In genomic region chr4:123856689-123857545, GRCh38 we compare ENCODE assay signal across 1 cellular context.
TF ChIP-seq lines count a peak whose summit lies in the region.

No MANE protein-coding gene starts in this region.

TF ChIP-seq in HepG2, 621 proteins besides CTCF, POLR2A, EP300 and RAD21 (continued from another document and continues in another):
- TF ChIP-seq ZMAT3 (CRISPR knock-in tag; conservative IDR thresholded peaks at IDR 0.05) (0 out of 2 replicates have a peak, but pooled peaks have one; percentile 36), RFX3 (CRISPR knock-in tag; IDR thresholded peaks at IDR 0.05) (no peak), ZMYM2 (CRISPR knock-in tag; IDR thresholded peaks at IDR 0.05) (no peak), MED13 (CRISPR knock-in tag; IDR thresholded peaks at IDR 0.05) (peak; percentile 83; the same call in 1 of the 2 replicates), ZFP41 (CRISPR knock-in tag; IDR thresholded peaks at IDR 0.05; ENCODE audit: borderline replicate concordance) (no peak), CREB1 (IDR thresholded peaks at IDR 0.05) (no peak), CREB1 (CRISPR knock-in tag; IDR thresholded peaks at IDR 0.05) (no peak), BHLHE40 (IDR thresholded peaks at IDR 0.05; ENCODE audit: low read length) (no peak), HNRNPL (IDR thresholded peaks at IDR 0.05; ENCODE audit: low read depth, low read length) (no peak), THYN1 (CRISPR knock-in tag; IDR thresholded peaks at IDR 0.05; ENCODE audit: borderline replicate concordance, low read depth) (no peak), ZNF124 (CRISPR knock-in tag; IDR thresholded peaks at IDR 0.05) (no peak), ZNF775 (CRISPR knock-in tag; IDR thresholded peaks at IDR 0.05; ENCODE audit: borderline replicate concordance) (no peak), SP2 (CRISPR knock-in tag; IDR thresholded peaks at IDR 0.05) (no peak), ZNF883 (CRISPR knock-in tag; IDR thresholded peaks at IDR 0.05; ENCODE audit: not compliant biosample characterization) (no peak), ZNF839 (CRISPR knock-in tag; IDR thresholded peaks at IDR 0.05; ENCODE audit: borderline replicate concordance) (no peak), HOXA3 (CRISPR knock-in tag; IDR thresholded peaks at IDR 0.05) (peak; percentile 81), RARG (CRISPR knock-in tag; IDR thresholded peaks at IDR 0.05; ENCODE audit: low read depth) (no peak), CSRNP1 (CRISPR knock-in tag; IDR thresholded peaks at IDR 0.05) (no peak), ZNF451 (CRISPR knock-in tag; IDR thresholded peaks at IDR 0.05) (no peak), HNRNPH1 (optimal IDR thresholded peaks at IDR 0.05; ENCODE audit: low read depth, low read length) (no peak), RERE (CRISPR knock-in tag; IDR thresholded peaks at IDR 0.05; ENCODE audit: low read depth) (peak; percentile 80; the same call in 1 of the 2 replicates), LBX2 (CRISPR knock-in tag; IDR thresholded peaks at IDR 0.05; ENCODE audit: borderline replicate concordance) (no peak), RAD51 (IDR thresholded peaks at IDR 0.05; ENCODE audit: borderline replicate concordance) (no peak), RNF219 (CRISPR knock-in tag; IDR thresholded peaks at IDR 0.05) (no peak), ZNF143 (CRISPR knock-in tag; IDR thresholded peaks at IDR 0.05) (no peak), ZBTB2 (CRISPR knock-in tag; IDR thresholded peaks at IDR 0.05; ENCODE audit: low read depth) (no peak), ZFP91 (CRISPR knock-in tag; IDR thresholded peaks at IDR 0.05; ENCODE audit: borderline replicate concordance) (no peak), SOX13 (IDR thresholded peaks at IDR 0.05) (peak; percentile 81), SOX13 (CRISPR knock-in tag; conservative IDR thresholded peaks at IDR 0.05 in 1 of 2, IDR thresholded peaks at IDR 0.05 in 1 of 2) (peak in 1 of 2 experiments; percentile 89; a peak in 2 of 4 replicates), RFXANK (CRISPR knock-in tag; IDR thresholded peaks at IDR 0.05) (peak; percentile 49; the same call in 1 of the 2 replicates), TRIM22 (IDR thresholded peaks at IDR 0.05) (no peak), MXD3 (CRISPR knock-in tag; IDR thresholded peaks at IDR 0.05) (no peak), ISX (CRISPR knock-in tag; conservative IDR thresholded peaks at IDR 0.05) (no peak), ZNF232 (CRISPR knock-in tag; IDR thresholded peaks at IDR 0.05; ENCODE audit: borderline replicate concordance) (peak; percentile 37; the same call in 1 of the 2 replicates), PCBP1 (IDR thresholded peaks at IDR 0.05; ENCODE audit: borderline replicate concordance, low read depth, low read length) (no peak), SNRNP70 (IDR thresholded peaks at IDR 0.05; ENCODE audit: low read depth, low read length) (no peak), ZNF343 (CRISPR knock-in tag; IDR thresholded peaks at IDR 0.05) (no peak), ERF (CRISPR knock-in tag; IDR thresholded peaks at IDR 0.05) (peak; percentile 81), ZNF20 (CRISPR knock-in tag; IDR thresholded peaks at IDR 0.05) (no peak), AKAP8 (CRISPR knock-in tag; IDR thresholded peaks at IDR 0.05) (no peak; the same call in 1 of the 2 replicates), HOXD1 (CRISPR knock-in tag; IDR thresholded peaks at IDR 0.05) (0 out of 2 replicates have a peak, but pooled peaks have one; percentile 45), NFE2L1 (CRISPR knock-in tag; IDR thresholded peaks at IDR 0.05; ENCODE audit: borderline replicate concordance) (no peak), ZNF660 (CRISPR knock-in tag; IDR thresholded peaks at IDR 0.05; ENCODE audit: borderline replicate concordance, low read depth) (no peak), ZNF260 (CRISPR knock-in tag; IDR thresholded peaks at IDR 0.05; ENCODE audit: borderline replicate concordance, low read depth) (no peak), REXO4 (CRISPR knock-in tag; IDR thresholded peaks at IDR 0.05; ENCODE audit: borderline replicate concordance) (no peak), ZNF101 (CRISPR knock-in tag; IDR thresholded peaks at IDR 0.05; ENCODE audit: borderline replicate concordance, low read depth) (no peak), TBX3 (IDR thresholded peaks at IDR 0.05; ENCODE audit: borderline replicate concordance) (no peak), ZNF567 (CRISPR knock-in tag; IDR thresholded peaks at IDR 0.05; ENCODE audit: borderline replicate concordance) (no peak), HDAC1 (CRISPR knock-in tag; IDR thresholded peaks at IDR 0.05) (peak; percentile 68; the same call in 1 of the 2 replicates), ZSCAN9 (CRISPR knock-in tag; IDR thresholded peaks at IDR 0.05; ENCODE audit: borderline replicate concordance) (peak; percentile 33; the same call in 1 of the 2 replicates), ZNF280D (CRISPR knock-in tag; IDR thresholded peaks at IDR 0.05) (no peak; the same call in 1 of the 2 replicates), CEBPB (IDR thresholded peaks at IDR 0.05; ENCODE audit: borderline replicate concordance, low read depth, low read length) (no peak; the same call in 1 of the 2 replicates), GABPB1 (CRISPR knock-in tag; IDR thresholded peaks at IDR 0.05) (0 out of 2 replicates have a peak, but pooled peaks have one; percentile 14)
